In the genomic region with DNA sequence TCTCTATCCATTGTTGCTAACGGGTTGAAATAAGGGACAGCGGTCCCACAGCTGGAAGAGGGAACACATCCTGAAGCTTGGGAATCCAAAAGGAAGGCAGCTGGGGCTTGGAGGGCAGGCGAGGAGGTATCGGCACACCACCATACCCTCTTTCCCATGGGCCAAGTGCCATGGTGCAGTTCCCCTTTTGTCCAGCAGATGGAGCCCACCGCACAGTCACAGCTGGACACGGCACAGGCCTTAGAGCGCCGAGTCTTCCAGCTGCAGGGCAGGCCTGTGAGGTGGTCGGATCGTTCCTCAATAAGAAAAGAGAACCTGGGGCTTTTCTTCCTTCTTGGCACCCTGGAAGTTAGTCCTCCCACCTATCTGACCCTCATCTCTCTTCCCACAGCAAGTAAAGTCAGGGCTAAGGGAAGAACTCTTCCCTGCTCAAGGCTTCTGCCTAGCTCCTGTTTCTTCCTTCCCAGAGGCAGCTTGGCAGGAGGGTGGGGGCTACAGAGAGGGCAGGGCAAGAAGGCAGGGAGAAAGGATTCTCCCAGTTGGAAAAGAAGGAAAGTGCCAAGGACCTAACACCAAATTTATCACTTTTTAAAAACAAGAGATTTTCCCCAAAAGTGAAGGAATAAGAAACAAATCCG, we compare ENCODE assay signal across 8 cellular contexts. TPM values are rescaled to one million over a fixed set of nuclear protein-coding genes. Genes with fewer than 3 reads are reported as not detected.
DNase-seq lines count a peak whose midpoint lies in the region; ATAC-seq and TF ChIP-seq lines count a peak whose summit lies in the region.

No MANE protein-coding gene starts in this region.

- TF ChIP-seq EP300 in neural cell (conservative IDR thresholded peaks at IDR 0.05; ENCODE audit: poor library complexity, severe bottlenecking), result no peak

- H3K9ac ChIP-seq in OCI-LY1 (ENCODE audit: low read length) (no peak overlapping the region), fibroblast of lung (ENCODE audit: insufficient read depth, low read length) (no peak overlapping the region), neural cell (ENCODE audit: low read length) (no peak overlapping the region)

- TF ChIP-seq CTCF in OCI-LY1 (IDR thresholded peaks at IDR 0.05; ENCODE audit: low read length) (peak; percentile 95), fibroblast of lung (conservative IDR thresholded peaks at IDR 0.05 in 1 of 2, IDR thresholded peaks at IDR 0.05 in 1 of 2; ENCODE audit: low read depth in 1 of 2, low read length in 2 of 2) (peak; percentile 99), neural cell (IDR thresholded peaks at IDR 0.05; ENCODE audit: poor library complexity, severe bottlenecking) (peak; percentile 96)

- H3K4me1 ChIP-seq in OCI-LY1 (ENCODE audit: insufficient read depth, low read length, severe bottlenecking), result no peaks in the 10 kb centered on the region
- no peaks in the 10 kb centered on the region for H3K4me1 ChIP-seq in fibroblast of lung (ENCODE audit: control insufficient read depth, extremely low read depth, insufficient read depth, low read length)

- peaks cover 10% of the 10 kb centered on the region for H3K27me3 Mint-ChIP-seq in stimulated activated naive CD8-positive, alpha-beta T cell treated with anti-CD3 and anti-CD28 coated beads, Interleukin-15, amount 100 ng/mL, for 72 hours

- H3K27ac Mint-ChIP-seq in stimulated activated naive CD8-positive, alpha-beta T cell treated with anti-CD3 and anti-CD28 coated beads, Interleukin-15, amount 100 ng/mL, for 72 hours, result no peak overlapping the region

- no peaks in the 10 kb centered on the region for H3K9me2 ChIP-seq in OCI-LY1 (ENCODE audit: low read depth, low read length)
- H3K9me2 ChIP-seq in neural cell (ENCODE audit: insufficient read depth, low read length), result no peaks in the 10 kb centered on the region

- H3K4me1 Mint-ChIP-seq in stimulated activated naive CD8-positive, alpha-beta T cell treated with anti-CD3 and anti-CD28 coated beads, Interleukin-15, amount 100 ng/mL, for 72 hours, result peaks cover 8% of the 10 kb centered on the region

- H3F3A ChIP-seq in OCI-LY1 (ENCODE audit: insufficient read depth, low read length) (no peaks in the 10 kb centered on the region), neural cell (ENCODE audit: insufficient read depth, low read length, poor library complexity, severe bottlenecking) (no peaks in the 10 kb centered on the region)

- peak; percentile 85 for DNase-seq in COLO829 (ENCODE audit: low spot score)
- peak; percentile 79 for DNase-seq in activated T-cell treated with anti-CD3 and anti-CD28 coated beads for 4 hours
- DNase-seq in fibroblast of lung (ENCODE audit: low read depth in 2 of 2), result peak; percentile 41 to 70
- DNase-seq in stimulated activated naive CD8-positive, alpha-beta T cell treated with anti-CD3 and anti-CD28 coated beads, Interleukin-15, amount 100 ng/mL, for 72 hours, result peak; percentile 81 to 82

- peak; percentile 82 for TF ChIP-seq RAD21 in neural cell (conservative IDR thresholded peaks at IDR 0.05)

- H3K4me3 ChIP-seq in OCI-LY1 (ENCODE audit: low read depth, low read length, poor library complexity, severe bottlenecking) (no peak overlapping the region), fibroblast of lung (replicated peaks in 1 of 4; ENCODE audit: control extremely low read depth in 1 of 4, insufficient read depth in 1 of 4, low read depth in 3 of 4, low read length in 4 of 4) (no peak overlapping the region), neural cell (ENCODE audit: low read length) (no peak overlapping the region)

- H3K27me3 ChIP-seq in OCI-LY1 (ENCODE audit: insufficient read depth, low read length) (peaks cover under 1% of the 10 kb centered on the region; the same call in 1 of the 2 replicates), fibroblast of lung (ENCODE audit: control insufficient read depth, insufficient read depth, low read length) (peaks cover 4% of the 10 kb centered on the region), neural cell (ENCODE audit: insufficient read depth, low read depth, low read length) (no peaks in the 10 kb centered on the region)

- H3K79me2 ChIP-seq in OCI-LY1 (ENCODE audit: insufficient read depth, low read length) (no peaks in the 10 kb centered on the region), fibroblast of lung (ENCODE audit: control insufficient read depth, insufficient read depth, low read length) (no peaks in the 10 kb centered on the region), neural cell (replicated peaks; ENCODE audit: insufficient read depth, low read length) (no peaks in the 10 kb centered on the region)

- H3K9me3 ChIP-seq in OCI-LY1 (ENCODE audit: low read length) (no peaks in the 10 kb centered on the region), fibroblast of lung (ENCODE audit: control insufficient read depth, insufficient read depth, low read depth, low read length) (no peaks in the 10 kb centered on the region), neural cell (ENCODE audit: low read length) (no peaks in the 10 kb centered on the region)

- H3K4me2 ChIP-seq in OCI-LY1 (ENCODE audit: low read length), result no peak overlapping the region
- H3K4me2 ChIP-seq in fibroblast of lung (ENCODE audit: extremely low read depth, insufficient read depth, low read length), result peak overlapping the region; percentile 13
- no peak overlapping the region for H3K4me2 ChIP-seq in neural cell (ENCODE audit: low read length)

- H3K27ac ChIP-seq in OCI-LY1 (ENCODE audit: low read depth, low read length, poor library complexity, severe bottlenecking), result no peak overlapping the region
- no peak overlapping the region for H3K27ac ChIP-seq in fibroblast of lung (ENCODE audit: insufficient read depth, low read length)
- no peak overlapping the region for H3K27ac ChIP-seq in neural cell (ENCODE audit: low read length)

- no peaks in the 10 kb centered on the region for H3K9me3 Mint-ChIP-seq in stimulated activated naive CD8-positive, alpha-beta T cell treated with anti-CD3 and anti-CD28 coated beads, Interleukin-15, amount 100 ng/mL, for 72 hours

- no peaks in the 10 kb centered on the region for H3K36me3 ChIP-seq in OCI-LY1 (ENCODE audit: insufficient read depth, low read length)
- H3K36me3 ChIP-seq in fibroblast of lung (ENCODE audit: control insufficient read depth, insufficient read depth, low read length), result no peaks in the 10 kb centered on the region
- H3K36me3 ChIP-seq in neural cell (ENCODE audit: insufficient read depth, low read length), result no peaks in the 10 kb centered on the region

- no peak overlapping the region for H2AFZ ChIP-seq in OCI-LY1 (ENCODE audit: low read length)
- H2AFZ ChIP-seq in fibroblast of lung (ENCODE audit: low read length), result peak overlapping the region; percentile 66
- no peak overlapping the region for H2AFZ ChIP-seq in neural cell (ENCODE audit: low read depth, low read length)

- ATAC-seq in GM19328 (IDR thresholded peaks at IDR 0.05; ENCODE audit: unreplicated experiment) (peak; percentile 91), HG03354 (IDR thresholded peaks at IDR 0.05; ENCODE audit: poor library complexity, severe bottlenecking, unreplicated experiment) (peak; percentile 98)
- ATAC-seq in stimulated activated naive CD8-positive, alpha-beta T cell treated with anti-CD3 and anti-CD28 coated beads, Interleukin-15, amount 100 ng/mL, for 72 hours, result peak; percentile 91

- H4K20me1 ChIP-seq in OCI-LY1 (ENCODE audit: insufficient read depth, low read length) (no peaks in the 10 kb centered on the region), fibroblast of lung (ENCODE audit: control insufficient read depth, extremely low read depth, insufficient read depth, low read length) (no peaks in the 10 kb centered on the region), neural cell (ENCODE audit: insufficient read depth) (no peaks in the 10 kb centered on the region)

- H3K4me3 Mint-ChIP-seq in stimulated activated naive CD8-positive, alpha-beta T cell treated with anti-CD3 and anti-CD28 coated beads, Interleukin-15, amount 100 ng/mL, for 72 hours, result no peak overlapping the region

TF ChIP-seq in neural cell, 6 proteins besides CTCF, POLR2A, EP300 and RAD21 (continues in another document):
- TF ChIP-seq MXI1 (conservative IDR thresholded peaks at IDR 0.05; ENCODE audit: poor library complexity, severe bottlenecking) (peak; percentile 28), POLR2AphosphoS5 (IDR thresholded peaks at IDR 0.05) (no peak), TAF1 (IDR thresholded peaks at IDR 0.05; ENCODE audit: low read depth) (no peak), EZH2 (IDR thresholded peaks at IDR 0.05; ENCODE audit: borderline replicate concordance, insufficient read depth, low read length, poor library complexity, severe bottlenecking) (no peak), SMC3 (conservative IDR thresholded peaks at IDR 0.05; ENCODE audit: poor library complexity) (peak; percentile 89)

RNA-seq across cellular contexts. Expression of a gene that starts 8.6 kb away (rescaled TPM):
- not detected in 2 replicates for total RNA-seq in fibroblast of lung
- polyA plus RNA-seq in fibroblast of lung, result not detected in 2 replicates
- not detected in 2 replicates for polyA plus RNA-seq in fibroblast of lung (2012)
- polyA minus RNA-seq in fibroblast of lung (ENCODE audit: low replicate concordance), result not detected in 2 replicates
- 28.9 and 29.6 TPM in 2 replicates for polyA plus RNA-seq in neural cell
- polyA minus RNA-seq in neural cell, result 15.6 and 17.9 TPM in 2 replicates

RNA-seq across cellular contexts. Expression of a gene that starts 30.4 kb away (rescaled TPM):
- total RNA-seq in fibroblast of lung, result not detected in 2 replicates
- not detected in 2 replicates for polyA plus RNA-seq in fibroblast of lung
- not detected in 2 replicates for polyA plus RNA-seq in fibroblast of lung (2012)
- not detected in 2 replicates for polyA minus RNA-seq in fibroblast of lung (ENCODE audit: low replicate concordance)
- 9.2 and 14.0 TPM in 2 replicates for polyA plus RNA-seq in neural cell
- polyA minus RNA-seq in neural cell, result 6.4 and 8.8 TPM in 2 replicates

RNA-seq across cellular contexts. Expression of a gene that starts 54.9 kb away (rescaled TPM):
- total RNA-seq in fibroblast of lung, result not detected in 2 replicates
- not detected in 2 replicates for polyA plus RNA-seq in fibroblast of lung
- polyA plus RNA-seq in fibroblast of lung (2012), result not detected in 2 replicates
- polyA minus RNA-seq in fibroblast of lung (ENCODE audit: low replicate concordance), result not detected in 2 replicates
- polyA plus RNA-seq in neural cell, result not detected in 2 replicates
- polyA minus RNA-seq in neural cell, result not detected in 2 replicates

Comparison
In these comparisons a context has a peak if more than half of its experiments do, and no peak if none do; other contexts are left out.
1. RNA of a gene that starts 8.6 kb away (polyA plus RNA-seq): 28.9 to 29.6 TPM in neural cell; not detected in fibroblast of lung; every median in the first group is over 10 times any median in the second.
2. Peak in every context shown above with its lines, with median percentiles within 50 percentile points of each other: DNase-seq, ATAC-seq and CTCF ChIP-seq.